1 cellular context compared by ENCODE assay signal in the genomic region with DNA sequence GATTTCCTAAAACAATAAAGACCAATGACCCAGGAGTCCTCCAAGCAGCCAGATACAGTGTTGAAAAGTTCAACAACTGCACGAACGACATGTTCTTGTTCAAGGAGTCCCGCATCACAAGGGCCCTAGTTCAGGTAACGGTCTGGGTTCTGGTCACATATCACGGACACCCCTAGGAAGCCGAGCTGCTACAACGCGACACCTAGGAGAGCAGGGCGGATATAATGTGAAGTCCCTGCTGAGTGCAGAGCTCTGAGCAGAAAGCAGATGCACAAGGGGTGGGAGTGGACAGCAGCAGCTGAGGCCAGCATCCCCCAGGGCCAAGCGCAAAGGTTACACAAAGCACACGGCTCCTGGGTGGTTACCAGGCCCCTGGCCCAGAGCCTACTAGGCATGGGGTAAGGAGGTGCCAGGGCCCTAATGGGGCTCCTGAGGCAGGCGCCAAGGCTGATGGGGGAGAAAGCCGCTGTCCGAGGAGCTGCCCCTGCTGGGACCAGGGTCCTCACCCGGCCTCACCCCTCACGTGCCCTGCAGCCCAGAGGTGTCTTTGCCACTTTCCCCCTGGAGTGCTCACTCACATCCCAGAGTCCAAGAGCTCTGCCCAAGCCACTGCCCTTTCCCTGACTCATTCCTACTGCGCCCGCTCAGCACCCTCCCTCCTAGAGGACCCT.
TF ChIP-seq lines count a peak whose summit lies in the region.

No MANE protein-coding gene starts in this region.

TF ChIP-seq in HepG2, 621 proteins besides CTCF, POLR2A, EP300 and RAD21:
- TF ChIP-seq, protein P1, sequence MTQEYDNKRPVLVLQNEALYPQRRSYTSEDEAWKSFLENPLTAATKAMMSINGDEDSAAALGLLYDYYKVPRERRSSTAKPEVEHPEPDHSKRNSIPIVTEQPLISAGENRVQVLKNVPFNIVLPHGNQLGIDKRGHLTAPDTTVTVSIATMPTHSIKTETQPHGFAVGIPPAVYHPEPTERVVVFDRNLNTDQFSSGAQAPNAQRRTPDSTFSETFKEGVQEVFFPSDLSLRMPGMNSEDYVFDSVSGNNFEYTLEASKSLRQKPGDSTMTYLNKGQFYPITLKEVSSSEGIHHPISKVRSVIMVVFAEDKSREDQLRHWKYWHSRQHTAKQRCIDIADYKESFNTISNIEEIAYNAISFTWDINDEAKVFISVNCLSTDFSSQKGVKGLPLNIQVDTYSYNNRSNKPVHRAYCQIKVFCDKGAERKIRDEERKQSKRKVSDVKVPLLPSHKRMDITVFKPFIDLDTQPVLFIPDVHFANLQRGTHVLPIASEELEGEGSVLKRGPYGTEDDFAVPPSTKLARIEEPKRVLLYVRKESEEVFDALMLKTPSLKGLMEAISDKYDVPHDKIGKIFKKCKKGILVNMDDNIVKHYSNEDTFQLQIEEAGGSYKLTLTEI (CRISPR knock-in tag; conservative IDR thresholded peaks at IDR 0.05) = no peak
- no peak for TF ChIP-seq U2AF1 (optimal IDR thresholded peaks at IDR 0.05; ENCODE audit: low read depth, low read length)
- peak; percentile 84 for TF ChIP-seq AGO2 (optimal IDR thresholded peaks at IDR 0.05; ENCODE audit: low read depth, low read length)
- TF ChIP-seq CENPT (CRISPR knock-in tag; IDR thresholded peaks at IDR 0.05; ENCODE audit: low read depth) = no peak
- TF ChIP-seq RBM22 (optimal IDR thresholded peaks at IDR 0.05; ENCODE audit: low read length) = peak; percentile 29
TF ChIP-seq in HepG2: peak in this region for 2.
